9 cellular contexts compared by ENCODE assay signal in the genomic region with DNA sequence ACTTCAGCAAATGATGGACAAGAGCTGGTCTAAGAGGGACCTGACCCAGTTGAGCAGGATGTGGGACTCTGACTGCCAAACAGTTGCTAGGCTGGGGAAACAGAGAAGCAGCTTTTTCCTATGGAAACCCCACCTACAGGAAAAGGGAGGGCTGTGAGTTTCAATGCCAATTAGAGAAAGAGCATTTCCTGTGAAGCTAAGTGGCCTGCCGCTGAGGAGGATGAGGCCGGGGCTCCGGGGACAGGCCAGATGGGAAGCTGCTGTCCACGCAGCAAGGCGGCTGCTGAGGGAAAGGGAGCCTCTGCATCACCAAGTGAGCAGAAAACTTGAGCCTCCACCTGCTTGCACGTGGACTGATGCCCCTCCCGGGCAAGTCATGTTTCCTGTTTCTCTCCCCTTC. TPM values are rescaled to one million over a fixed set of nuclear protein-coding genes. Genes with fewer than 3 reads are reported as not detected.
DNase-seq lines count a peak whose midpoint lies in the region; ATAC-seq and TF ChIP-seq lines count a peak whose summit lies in the region.
"Had no signal": no experiment of that assay in that cellular context is flagged by ENCODE, and none has a peak within 500 bp of the region (broad histone marks: within the 10 kb centered on the region; RNA-seq: fewer than 3 reads in every experiment).

A gene (minus strand): TSS at position 90 of the 400 bp plus-strand sequence. CDS start 351 bp downstream, outside the sequence.

- H3K4me3 ChIP-seq in foreskin fibroblast (ENCODE audit: low read depth in 1 of 2, low read length in 2 of 2): no peak within 1 kb of the TSS
- H3K4me3 ChIP-seq: SK-N-MC had no signal

- H3K4me3 Mint-ChIP-seq in activated CD8-positive, alpha-beta T cell treated with anti-CD3 and anti-CD28 coated beads, Interleukin-2, amount 10 ng/mL, durations not matched to agents 7 days and 5 days: peak within 1 kb of the TSS; percentile 60

- no peaks in the 10 kb centered on the region for H3K9me3 Mint-ChIP-seq in activated CD8-positive, alpha-beta T cell treated with anti-CD3 and anti-CD28 coated beads, Interleukin-2, amount 10 ng/mL, durations not matched to agents 7 days and 5 days (ENCODE audit: insufficient read depth)

- ATAC-seq in activated CD8-positive, alpha-beta T cell treated with anti-CD3 and anti-CD28 coated beads, Interleukin-2, amount 10 ng/mL, durations not matched to agents 7 days and 5 days: peak; percentile 49
- ATAC-seq in HG03442 (IDR thresholded peaks at IDR 0.05; ENCODE audit: unreplicated experiment): no peak

- H3K4me1 Mint-ChIP-seq in activated CD8-positive, alpha-beta T cell treated with anti-CD3 and anti-CD28 coated beads, Interleukin-2, amount 10 ng/mL, durations not matched to agents 7 days and 5 days (ENCODE audit: low read depth): peaks cover 66% of the 10 kb centered on the region

- H3K36me3 Mint-ChIP-seq in activated CD8-positive, alpha-beta T cell treated with anti-CD3 and anti-CD28 coated beads, Interleukin-2, amount 10 ng/mL, durations not matched to agents 7 days and 5 days (ENCODE audit: low read depth): no peaks in the 10 kb centered on the region

- no peaks in the 10 kb centered on the region for H3K27me3 Mint-ChIP-seq in activated CD8-positive, alpha-beta T cell treated with anti-CD3 and anti-CD28 coated beads, Interleukin-2, amount 10 ng/mL, durations not matched to agents 7 days and 5 days (ENCODE audit: low read depth)

- POLR2A ChIA-PET in activated CD8-positive, alpha-beta T cell treated with anti-CD3 and anti-CD28 coated beads, Interleukin-2, amount 10 ng/mL, durations not matched to agents 7 days and 5 days (lab: Charles Lee): interaction anchor here (2.8 to 3.0 kb wide), 2 partner anchors 11 to 35 kb away, joined by 12 to 30 read pairs; a partner anchor contains a TSS
- POLR2A ChIA-PET in HEK293T (lab: Yijun Ruan, JAX): no interaction called here

- DNase-seq in A172 (ENCODE audit: low spot score): peak; percentile 33
- peak; percentile 56 for DNase-seq in HT1080 (ENCODE audit: low read depth)
- DNase-seq in activated CD8-positive, alpha-beta T cell treated with anti-CD3 and anti-CD28 coated beads, Interleukin-2, amount 10 ng/mL, durations not matched to agents 7 days and 5 days: peak; percentile 48
- peak; percentile 71 for DNase-seq in left kidney (ENCODE audit: low read depth, low spot score)
- no peak for DNase-seq in middle frontal gyrus (ENCODE audit: extremely low spot score, low spot score)
- no peak for DNase-seq in foreskin fibroblast
- no peak for DNase-seq in HEK293T (ENCODE audit: extremely low spot score)

- CTCF ChIA-PET in activated CD8-positive, alpha-beta T cell treated with anti-CD3 and anti-CD28 coated beads, Interleukin-2, amount 10 ng/mL, durations not matched to agents 7 days and 5 days (lab: Charles Lee): interaction anchor here (1.1 to 6.9 kb wide), 12 partner anchors 13 to 294 kb away, joined by 3 to 224 read pairs (median 20); a partner anchor contains a TSS
- CTCF ChIA-PET in HEK293T (lab: Yijun Ruan, JAX): interaction anchor here (0.7 kb wide), 1 partner anchor 713 kb away, joined by 3 read pairs; a partner anchor contains a TSS

- H3K27ac Mint-ChIP-seq in activated CD8-positive, alpha-beta T cell treated with anti-CD3 and anti-CD28 coated beads, Interleukin-2, amount 10 ng/mL, durations not matched to agents 7 days and 5 days: peak within 1 kb of the TSS; percentile 82

- TF ChIP-seq CTCF in foreskin fibroblast (IDR thresholded peaks at IDR 0.05; ENCODE audit: low read depth, low read length): no peak

TF ChIP-seq in HEK293T, 16 proteins besides CTCF, POLR2A, EP300 and RAD21:
- TF ChIP-seq TARDBP (IDR thresholded peaks at IDR 0.05) (no peak), BHLHE40 (IDR thresholded peaks at IDR 0.05; ENCODE audit: borderline replicate concordance) (no peak), FOXA1 (IDR thresholded peaks at IDR 0.05) (no peak), HDGF (IDR thresholded peaks at IDR 0.05; ENCODE audit: borderline replicate concordance) (no peak), SP1 (IDR thresholded peaks at IDR 0.05) (no peak), ARNT (IDR thresholded peaks at IDR 0.05) (no peak), LEF1 (IDR thresholded peaks at IDR 0.05; ENCODE audit: borderline replicate concordance) (no peak), FOXK2 (IDR thresholded peaks at IDR 0.05) (no peak), ZNF384 (IDR thresholded peaks at IDR 0.05) (no peak), L3MBTL2 (conservative IDR thresholded peaks at IDR 0.05) (no peak), CTBP1 (IDR thresholded peaks at IDR 0.05; ENCODE audit: borderline replicate concordance) (no peak)
- TF ChIP-seq, protein P1, sequence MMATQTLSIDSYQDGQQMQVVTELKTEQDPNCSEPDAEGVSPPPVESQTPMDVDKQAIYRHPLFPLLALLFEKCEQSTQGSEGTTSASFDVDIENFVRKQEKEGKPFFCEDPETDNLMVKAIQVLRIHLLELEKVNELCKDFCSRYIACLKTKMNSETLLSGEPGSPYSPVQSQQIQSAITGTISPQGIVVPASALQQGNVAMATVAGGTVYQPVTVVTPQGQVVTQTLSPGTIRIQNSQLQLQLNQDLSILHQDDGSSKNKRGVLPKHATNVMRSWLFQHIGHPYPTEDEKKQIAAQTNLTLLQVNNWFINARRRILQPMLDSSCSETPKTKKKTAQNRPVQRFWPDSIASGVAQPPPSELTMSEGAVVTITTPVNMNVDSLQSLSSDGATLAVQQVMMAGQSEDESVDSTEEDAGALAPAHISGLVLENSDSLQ (IDR thresholded peaks at IDR 0.05): no peak

RNA-seq across cellular contexts. Expression of the gene that starts here (rescaled TPM):
- 0.07 TPM in 1 of 2 replicates, not detected in the other for total RNA-seq in A172 (2014; rRNA removed; shearing (Covaris generic))
- 0.14 and 0.17 TPM in 2 replicates for total RNA-seq in HT1080 (2014; rRNA removed; shearing (Covaris generic))
- 0.45 and 0.85 TPM in 2 replicates for polyA plus RNA-seq in HT1080 (2015; cell fraction: cytosol; rRNA removed)
- 2.0 and 3.1 TPM in 2 replicates for polyA plus RNA-seq in HT1080 (2015; cell fraction: nucleus; rRNA removed)
- total RNA-seq in activated CD8-positive, alpha-beta T cell treated with anti-CD3 and anti-CD28 coated beads, Interleukin-2, amount 10 ng/mL, durations not matched to agents 7 days and 5 days: under 1 TPM; 0.26 to 0.29 TPM

Comparison
In these comparisons a context has a peak if more than half of its experiments do, and no peak if none do; other contexts are left out.
1. Peak in DNase-seq in A172; RNA of the gene not detected or under 1 TPM.
2. Peak in DNase-seq and ATAC-seq in activated CD8-positive, alpha-beta T cell treated with anti-CD3 and anti-CD28 coated beads, Interleukin-2, amount 10 ng/mL, durations not matched to agents 7 days and 5 days; RNA of the gene not detected or under 1 TPM.
3. DNase-seq: peak in HT1080 (single experiment) and left kidney (single experiment); none in middle frontal gyrus (single experiment), foreskin fibroblast (0 of 2) and HEK293T (single experiment).